Comparison of ENCODE assay signal across 27 cellular contexts in genomic region chr3:48107227-48107626, GRCh38.
"Had no signal": no experiment of that assay in that cellular context is flagged by ENCODE, and none has a peak within 500 bp of the region (broad histone marks: within the 10 kb centered on the region; RNA-seq: fewer than 3 reads in every experiment).

No MANE protein-coding gene starts in this region.

- H3K27me3 ChIP-seq: MG63 had no signal

- H3K27me3 Mint-ChIP-seq: activated CD4-positive, alpha-beta memory T cell treated with anti-CD3 and anti-CD28 coated beads for 36 hours; activated T-helper 17 cell treated with anti-CD3 and anti-CD28 coated beads, Interleukin-2, amount 50 U/mL, for 72 hours; brain had no signal

- H3K9me3 ChIP-seq: MG63 had no signal

- H3K9me3 Mint-ChIP-seq: activated naive CD4-positive, alpha-beta T cell treated with anti-CD3 and anti-CD28 coated beads for 36 hours; activated T-helper 17 cell treated with anti-CD3 and anti-CD28 coated beads, Interleukin-2, amount 50 U/mL, for 72 hours had no signal

- H3K4me3 Mint-ChIP-seq: activated CD4-positive, alpha-beta memory T cell treated with anti-CD3 and anti-CD28 coated beads for 36 hours; activated CD4-positive, alpha-beta T cell treated with anti-CD3 and anti-CD28 coated beads, Interleukin-2, amount 10 ng/mL, durations not matched to agents 7 days and 5 days; activated naive CD4-positive, alpha-beta T cell treated with anti-CD3 and anti-CD28 coated beads for 36 hours; activated naive CD8-positive, alpha-beta T cell; activated T-helper 17 cell treated with anti-CD3 and anti-CD28 coated beads, Interleukin-2, amount 50 U/mL, for 72 hours; brain had no signal

- H3K36me3 ChIP-seq: MG63 had no signal

- H3K4me1 Mint-ChIP-seq: activated T-helper 17 cell treated with anti-CD3 and anti-CD28 coated beads, Interleukin-2, amount 50 U/mL, for 72 hours; brain had no signal

- ATAC-seq: activated T-helper 17 cell treated with anti-CD3 and anti-CD28 coated beads, Interleukin-2, amount 50 U/mL, for 72 hours had no signal

- H3K4me3 ChIP-seq: MG63 had no signal

- H3K27ac Mint-ChIP-seq: activated CD4-positive, alpha-beta memory T cell treated with anti-CD3 and anti-CD28 coated beads for 36 hours; activated CD4-positive, alpha-beta T cell treated with anti-CD3 and anti-CD28 coated beads, Interleukin-2, amount 10 ng/mL, durations not matched to agents 7 days and 5 days; activated naive CD4-positive, alpha-beta T cell treated with anti-CD3 and anti-CD28 coated beads for 36 hours; activated naive CD8-positive, alpha-beta T cell; activated T-helper 17 cell treated with anti-CD3 and anti-CD28 coated beads, Interleukin-2, amount 50 U/mL, for 72 hours; brain had no signal

- DNase-seq: activated CD4-positive, alpha-beta memory T cell treated with anti-CD3 and anti-CD28 coated beads for 36 hours; activated CD4-positive, alpha-beta T cell treated with anti-CD3 and anti-CD28 coated beads, Interleukin-2, amount 10 ng/mL, durations not matched to agents 7 days and 5 days; activated CD4-positive, CD25-positive, alpha-beta regulatory T cell; activated CD8-positive, alpha-beta memory T cell treated with anti-CD3 and anti-CD28 coated beads for 24 hours; activated gamma-delta T cell; activated naive CD4-positive, alpha-beta T cell treated with anti-CD3 and anti-CD28 coated beads for 36 hours; activated T-cell treated with anti-CD3 and anti-CD28 coated beads, Interleukin-2, amount 50 U/mL, for 48 hours; amygdala; KG1; MG63; MV-4-11; NCI-H1092 treated with DMSO at 0.1 percent for 48 hours; NCI-H1417 treated with DMSO at 0.1 percent for 48 hours; NCI-H1694; NCI-H2029; NCI-H2107; NCI-H2171 treated with DMSO at 0.1 percent for 48 hours; NCI-H226; NCI-H510A; NCI-H526 treated with DMSO at 0.1 percent for 48 hours; NCI-H82; SIG-M5; T-helper 2 cell; T1000 had no signal

- H3K36me3 Mint-ChIP-seq: activated CD4-positive, alpha-beta memory T cell treated with anti-CD3 and anti-CD28 coated beads for 36 hours; activated naive CD8-positive, alpha-beta T cell; brain had no signal
